Comparison of ENCODE assay signal across 28 cellular contexts in the genomic region with DNA sequence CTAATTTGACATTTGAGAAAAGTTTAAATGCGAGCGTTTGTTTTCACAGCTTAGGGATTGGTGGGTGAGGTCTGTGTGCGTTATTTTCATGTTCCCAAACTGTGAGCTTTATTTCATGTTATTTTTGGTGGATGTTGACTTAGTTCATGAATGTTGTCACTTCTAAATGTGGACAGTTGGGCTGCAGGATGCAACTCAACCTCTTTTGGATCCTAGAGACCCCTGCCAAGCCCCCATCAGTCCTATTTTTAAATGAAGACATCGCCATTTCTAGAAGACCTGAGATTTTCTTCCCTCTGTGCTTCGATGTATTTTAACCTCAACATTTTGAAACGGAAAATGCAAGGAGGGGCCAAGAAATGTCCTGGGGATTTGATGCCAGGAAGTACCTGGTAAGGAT.
"Had no signal": no experiment of that assay in that cellular context is flagged by ENCODE, and none has a peak within 500 bp of the region (broad histone marks: within the 10 kb centered on the region; RNA-seq: fewer than 3 reads in every experiment).

No MANE protein-coding gene starts in this region.

- H3K4me1 Mint-ChIP-seq: immature natural killer cell; mesothelial cell of epicardium; nephron; neural crest cell; stimulated activated effector memory CD8-positive, alpha-beta T cell treated with anti-CD3 and anti-CD28 coated beads, Interleukin-12 subunit alpha, Interleukin-12 subunit beta, amount 100 ng/mL, for 72 hours; stimulated activated naive CD8-positive, alpha-beta T cell treated with anti-CD3 and anti-CD28 coated beads, Interleukin-15, amount 100 ng/mL, for 72 hours had no signal

- FAIRE-seq: islet of Langerhans, kidney, pancreas, small intestine had no signal

- H3K36me3 ChIP-seq: lower lobe of right lung, pancreas, prostate gland, uterus had no signal

- H3K27me3 Mint-ChIP-seq: naive thymus-derived CD4-positive, alpha-beta T cell; stimulated activated naive CD8-positive, alpha-beta T cell treated with anti-CD3 and anti-CD28 coated beads, Interleukin-15, amount 100 ng/mL, for 72 hours; type B pancreatic cell had no signal

- H3K4me3 Mint-ChIP-seq: immature natural killer cell; mesothelial cell of epicardium; naive thymus-derived CD4-positive, alpha-beta T cell; nephron; neural crest cell; stimulated activated effector memory CD8-positive, alpha-beta T cell treated with anti-CD3 and anti-CD28 coated beads, Interleukin-12 subunit alpha, Interleukin-12 subunit beta, amount 100 ng/mL, for 72 hours; stimulated activated naive CD8-positive, alpha-beta T cell treated with anti-CD3 and anti-CD28 coated beads, Interleukin-15, amount 100 ng/mL, for 72 hours; type B pancreatic cell had no signal

- H3K4me1 ChIP-seq: left lung, lower lobe of right lung, pancreas, prostate gland, sigmoid colon, spleen, tibial nerve, uterus had no signal

- H3K9me3 Mint-ChIP-seq: mesothelial cell of epicardium; naive thymus-derived CD4-positive, alpha-beta T cell; nephron; stimulated activated effector memory CD8-positive, alpha-beta T cell treated with anti-CD3 and anti-CD28 coated beads, Interleukin-12 subunit alpha, Interleukin-12 subunit beta, amount 100 ng/mL, for 72 hours; stimulated activated naive CD8-positive, alpha-beta T cell treated with anti-CD3 and anti-CD28 coated beads, Interleukin-15, amount 100 ng/mL, for 72 hours; type B pancreatic cell had no signal

- H3K27me3 ChIP-seq: left lung, pancreas, sigmoid colon, spleen, tibial nerve, uterus had no signal

- H3K27ac Mint-ChIP-seq: immature natural killer cell; mesothelial cell of epicardium; naive thymus-derived CD4-positive, alpha-beta T cell; nephron; stimulated activated effector memory CD8-positive, alpha-beta T cell treated with anti-CD3 and anti-CD28 coated beads, Interleukin-12 subunit alpha, Interleukin-12 subunit beta, amount 100 ng/mL, for 72 hours; type B pancreatic cell had no signal

- H3K4me3 ChIP-seq: left lung, lower lobe of right lung, pancreas, prostate gland, sigmoid colon, spleen, tibial nerve, uterus had no signal

- ATAC-seq: left colon; left lung; lower lobe of right lung; naive thymus-derived CD4-positive, alpha-beta T cell; pancreas; right cardiac atrium; stimulated activated effector memory CD8-positive, alpha-beta T cell treated with anti-CD3 and anti-CD28 coated beads, Interleukin-12 subunit alpha, Interleukin-12 subunit beta, amount 100 ng/mL, for 72 hours; stimulated activated naive CD8-positive, alpha-beta T cell treated with anti-CD3 and anti-CD28 coated beads, Interleukin-15, amount 100 ng/mL, for 72 hours had no signal

- H3K27ac ChIP-seq: left lung, lower lobe of right lung, pancreas, prostate gland, sigmoid colon, spleen, uterus had no signal

- H3K9me3 ChIP-seq: left lung, lower lobe of right lung, pancreas, prostate gland, sigmoid colon, tibial nerve, uterus had no signal

- DNase-seq: hypothalamus; immature natural killer cell; kidney; left colon; left lung; lower lobe of right lung; mesendoderm; naive thymus-derived CD4-positive, alpha-beta T cell; nucleus accumbens; retina; right cardiac atrium; sigmoid colon; small intestine; spleen; stimulated activated CD4-positive, alpha-beta T cell treated with anti-CD3 and anti-CD28 coated beads, Interleukin-4, amount 100 ng/mL, for 24 hours; stimulated activated naive CD4-positive, alpha-beta T cell treated with Interleukin-2 at 50 U/mL for 16 hours; stimulated activated naive CD8-positive, alpha-beta T cell treated with anti-CD3 and anti-CD28 coated beads, Interleukin-15, amount 100 ng/mL, for 72 hours; substantia nigra; uterus had no signal
